16 cellular contexts compared by ENCODE assay signal in the genomic region with DNA sequence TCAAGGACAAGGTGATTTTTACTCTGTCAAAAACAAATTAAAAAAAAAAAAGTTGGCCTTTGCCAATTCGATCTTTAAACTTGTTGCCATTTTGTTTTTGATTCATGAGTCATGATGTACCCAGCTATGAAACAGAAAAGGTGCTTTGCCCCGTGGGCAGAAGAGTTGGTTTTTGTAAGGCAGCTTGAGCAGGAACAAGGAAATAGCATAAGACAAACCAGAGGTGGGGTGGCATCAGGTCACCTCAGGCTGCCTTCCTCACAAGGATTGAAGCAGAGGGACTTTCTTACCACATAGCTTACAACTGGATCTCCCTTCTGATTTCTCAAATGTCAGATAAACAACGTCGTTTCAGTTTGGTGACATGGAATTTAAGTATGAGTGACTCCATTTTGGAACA.
A peak's percentile ranks its signal among the peaks of the same experiment; 100 is the strongest.
DNase-seq lines count a peak whose midpoint lies in the region; ATAC-seq, FAIRE-seq and TF ChIP-seq lines count a peak whose summit lies in the region.
"Had no signal": no experiment of that assay in that cellular context is flagged by ENCODE, and none has a peak within 500 bp of the region (broad histone marks: within the 10 kb centered on the region; RNA-seq: fewer than 3 reads in every experiment).

No MANE protein-coding gene starts in this region.

- DNase-seq in activated naive CD4-positive, alpha-beta T cell treated with anti-CD3 and anti-CD28 coated beads, Interleukin-2, amount 50 U/mL, for 16 hours = peak; percentile 34
- DNase-seq in keratinocyte (ENCODE audit: low read depth, low spot score) = no peak
- no peak for DNase-seq in SIG-M5 (lab: John Stamatoyannopoulos, UW)
- DNase-seq: AML-193; brain microvascular endothelial cell; EL; foreskin fibroblast; NCI-H524 treated with DMSO at 0.1 percent for 48 hours; ovary; stimulated activated CD8-positive, alpha-beta memory T cell treated with anti-CD3 and anti-CD28 coated beads, Interleukin-4, amount 100 ng/mL, for 48 hours had no signal

- FAIRE-seq in keratinocyte (lab: Jason Lieb, UNC) = peak; percentile 94
- FAIRE-seq: GM12878 had no signal

- 0 out of 2 replicates have a peak overlapping the region, but pooled peaks have one; percentile 10 for H3K27ac ChIP-seq in C4-2B
- peak overlapping the region; percentile 69 for H3K27ac ChIP-seq in KOPT-K1 (ENCODE audit: low read depth, low read length, poor library complexity, severe bottlenecking)
- H3K27ac ChIP-seq in keratinocyte (ENCODE audit: control insufficient read depth, insufficient read depth, low read length) = peak overlapping the region; percentile 10
- H3K27ac ChIP-seq: brain microvascular endothelial cell, ovary had no signal

- no peak overlapping the region for H3K27ac Mint-ChIP-seq in stimulated activated memory B cell treated with anti-CD40 and anti-IgM and Interleukin-4, amounts not matched to agents 10 μg/mL and 1 μg/mL and 100 μg/mL, for 72 hours

- H4K20me1 ChIP-seq in keratinocyte (ENCODE audit: control insufficient read depth, extremely low read depth, insufficient read depth, low read length) = no peaks in the 10 kb centered on the region

- H3K4me1 Mint-ChIP-seq in stimulated activated memory B cell treated with anti-CD40 and anti-IgM and Interleukin-4, amounts not matched to agents 10 μg/mL and 1 μg/mL and 100 μg/mL, for 72 hours = peaks cover 17% of the 10 kb centered on the region

- H3K9me3 Mint-ChIP-seq in stimulated activated memory B cell treated with anti-CD40 and anti-IgM and Interleukin-4, amounts not matched to agents 10 μg/mL and 1 μg/mL and 100 μg/mL, for 72 hours = no peaks in the 10 kb centered on the region

- no peak overlapping the region for H3K4me3 Mint-ChIP-seq in stimulated activated memory B cell treated with anti-CD40 and anti-IgM and Interleukin-4, amounts not matched to agents 10 μg/mL and 1 μg/mL and 100 μg/mL, for 72 hours

- H3K79me2 ChIP-seq in keratinocyte (ENCODE audit: control insufficient read depth, insufficient read depth, low read length) = no peaks in the 10 kb centered on the region

- dilution Hi-C loops in keratinocyte (cut with MboI; ENCODE audit: extremely low pct_ligation_motif_present, low sequenced_read_pairs) = no loop called here

- H3K4me2 ChIP-seq in keratinocyte (ENCODE audit: control insufficient read depth, extremely low read depth, insufficient read depth, low read depth, low read length) = peak overlapping the region; percentile 6

- H3K4me3 ChIP-seq in keratinocyte (ENCODE audit: control insufficient read depth in 2 of 3, extremely low read depth in 1 of 3, insufficient read depth in 2 of 3, low read depth in 1 of 3, low read length in 3 of 3) = no peak overlapping the region
- H3K4me3 ChIP-seq: GM12878, ovary had no signal

- H3K36me3 ChIP-seq in KOPT-K1 (ENCODE audit: insufficient read depth, low read length) = no peaks in the 10 kb centered on the region
- no peaks in the 10 kb centered on the region for H3K36me3 ChIP-seq in keratinocyte (ENCODE audit: control insufficient read depth in 2 of 2, extremely low read depth in 1 of 2, insufficient read depth in 2 of 2, low read length in 2 of 2)
- H3K36me3 ChIP-seq: brain microvascular endothelial cell, ovary had no signal

- ATAC-seq in stimulated activated memory B cell treated with anti-CD40 and anti-IgM and Interleukin-4, amounts not matched to agents 10 μg/mL and 1 μg/mL and 100 μg/mL, for 72 hours = no peak
- ATAC-seq in GM19467 (IDR thresholded peaks at IDR 0.05; ENCODE audit: unreplicated experiment) (no peak), GM21825 (IDR thresholded peaks at IDR 0.05; ENCODE audit: unreplicated experiment) (no peak)
- ATAC-seq: GM12878 had no signal

- H3K4me1 ChIP-seq in keratinocyte (ENCODE audit: control insufficient read depth, extremely low read depth, insufficient read depth, low read length) = peaks cover 58% of the 10 kb centered on the region

- H3K9me3 ChIP-seq in KOPT-K1 (ENCODE audit: insufficient read depth, low read length, poor library complexity, severe bottlenecking) (no peaks in the 10 kb centered on the region), keratinocyte (ENCODE audit: control insufficient read depth, low read depth, low read length) (no peaks in the 10 kb centered on the region)
- H3K9me3 ChIP-seq: ovary had no signal

- TF ChIP-seq CTCF in C4-2B (conservative IDR thresholded peaks at IDR 0.05) = no peak
- no peak for TF ChIP-seq CTCF in keratinocyte (optimal IDR thresholded peaks at IDR 0.05 in 1 of 3, IDR thresholded peaks at IDR 0.05 in 1 of 3, conservative IDR thresholded peaks at IDR 0.05 in 1 of 3; ENCODE audit: extremely low read depth in 1 of 3, insufficient read depth in 2 of 3, low read length in 3 of 3)

- no peaks in the 10 kb centered on the region for H3K9me1 ChIP-seq in keratinocyte (ENCODE audit: control insufficient read depth, extremely low read depth, insufficient read depth, low read length)

- H3K9ac ChIP-seq in keratinocyte (ENCODE audit: control insufficient read depth, extremely low read depth, insufficient read depth, low read length) = peak overlapping the region; percentile 2

- no peaks in the 10 kb centered on the region for H3K27me3 ChIP-seq in keratinocyte (ENCODE audit: control insufficient read depth, extremely low read depth, insufficient read depth, low read length)
- H3K27me3 ChIP-seq: brain microvascular endothelial cell, ovary had no signal

- H2AFZ ChIP-seq in keratinocyte (ENCODE audit: control insufficient read depth, low read length) = peak overlapping the region; percentile 19

- H3K36me3 Mint-ChIP-seq in stimulated activated memory B cell treated with anti-CD40 and anti-IgM and Interleukin-4, amounts not matched to agents 10 μg/mL and 1 μg/mL and 100 μg/mL, for 72 hours = no peaks in the 10 kb centered on the region

- peaks cover 12% of the 10 kb centered on the region for H3K27me3 Mint-ChIP-seq in stimulated activated memory B cell treated with anti-CD40 and anti-IgM and Interleukin-4, amounts not matched to agents 10 μg/mL and 1 μg/mL and 100 μg/mL, for 72 hours

Comparison
In these comparisons a context has a peak if more than half of its experiments do, and no peak if none do; other contexts are left out.
1. H3K27ac ChIP-seq: peak in every context shown above with its lines; median percentile 69 in KOPT-K1; 10 in C4-2B; 10 in keratinocyte.